15 cellular contexts compared by ENCODE assay signal in the genomic region with DNA sequence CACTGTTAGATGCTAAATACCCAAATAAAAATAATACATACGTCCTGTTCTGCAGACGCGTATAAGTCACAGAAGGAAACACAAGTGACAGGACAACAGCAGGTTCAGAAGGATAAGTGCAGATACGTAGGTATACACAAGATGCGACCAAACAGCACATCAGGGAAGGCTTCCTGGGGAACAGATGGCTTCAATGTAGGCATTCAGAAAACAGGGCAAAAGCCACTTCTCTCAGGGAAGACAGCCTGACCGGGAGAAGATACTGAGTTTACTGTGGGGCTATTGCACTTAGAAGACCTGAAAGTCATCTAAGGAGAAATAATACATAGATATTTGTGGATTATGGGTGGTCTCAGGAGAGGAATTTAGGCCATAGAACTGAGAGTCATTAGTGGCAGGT. TPM values are rescaled to one million over a fixed set of nuclear protein-coding genes. Genes with fewer than 3 reads are reported as not detected.
DNase-seq lines count a peak whose midpoint lies in the region; ATAC-seq and TF ChIP-seq lines count a peak whose summit lies in the region.
"Had no signal": no experiment of that assay in that cellular context is flagged by ENCODE, and none has a peak within 500 bp of the region (broad histone marks: within the 10 kb centered on the region; RNA-seq: fewer than 3 reads in every experiment).

No MANE protein-coding gene starts in this region.

- peak overlapping the region; percentile 93 for H3K4me3 ChIP-seq in GM12864 (ENCODE audit: low read depth, low read length)
- H3K4me3 ChIP-seq in right lobe of liver = peak overlapping the region in 1 of 3 donors; percentile 12

- peaks cover 5% of the 10 kb centered on the region for H3K36me3 Mint-ChIP-seq in activated naive CD8-positive, alpha-beta T cell treated with anti-CD3 and anti-CD28 coated beads for 36 hours
- H3K36me3 Mint-ChIP-seq in natural killer cell treated with Interleukin-12 subunit alpha and Interleukin-12 subunit beta and Interleukin-15 and Interleukin-18, amount 100 ng/mL, for 72 hours = peaks cover 34% of the 10 kb centered on the region

- no peaks in the 10 kb centered on the region for H3K27me3 ChIP-seq in right lobe of liver

- H3K4me3 Mint-ChIP-seq in activated naive CD8-positive, alpha-beta T cell treated with anti-CD3 and anti-CD28 coated beads for 36 hours = peak overlapping the region; percentile 25
- H3K4me3 Mint-ChIP-seq in natural killer cell treated with Interleukin-12 subunit alpha and Interleukin-12 subunit beta and Interleukin-15 and Interleukin-18, amount 100 ng/mL, for 72 hours = peak overlapping the region; percentile 91

- DNase-seq in NCI-H2171 treated with DMSO at 0.1 percent for 48 hours (lab: John Stamatoyannopoulos, UW) (peak; percentile 36), NCI-H2171 (lab: John Stamatoyannopoulos, UW) (no peak), GM12864 (ENCODE audit: low read depth) (no peak), right lobe of liver (no peak)
- DNase-seq in activated naive CD8-positive, alpha-beta T cell treated with anti-CD3 and anti-CD28 coated beads for 36 hours = no peak
- DNase-seq in natural killer cell treated with Interleukin-12 subunit alpha and Interleukin-12 subunit beta and Interleukin-15 and Interleukin-18, amount 100 ng/mL, for 72 hours (ENCODE audit: low spot score) = no peak
- DNase-seq: Caco-2; central memory CD4-positive, alpha-beta T cell; glutamatergic neuron; HCEC 1CT; NCI-H1694 treated with DMSO at 0.1 percent for 48 hours had no signal

- intact Hi-C loops in right lobe of liver (cut with DNase I) = no loop called here

- no peak for ATAC-seq in natural killer cell treated with Interleukin-12 subunit alpha and Interleukin-12 subunit beta and Interleukin-15 and Interleukin-18, amount 100 ng/mL, for 72 hours
- ATAC-seq in GM21576 (IDR thresholded peaks at IDR 0.05; ENCODE audit: unreplicated experiment) (no peak), GM21526 (IDR thresholded peaks at IDR 0.05; ENCODE audit: low FRiP score, unreplicated experiment) (no peak), right lobe of liver (no peak)

- no peak for TF ChIP-seq CTCF in GM12864 (IDR thresholded peaks at IDR 0.05; ENCODE audit: low read depth, low read length, missing control alignments)
- no peak for TF ChIP-seq CTCF in right lobe of liver (IDR thresholded peaks at IDR 0.05)

- H3K27me3 Mint-ChIP-seq in activated naive CD8-positive, alpha-beta T cell treated with anti-CD3 and anti-CD28 coated beads for 36 hours = peaks cover 4% of the 10 kb centered on the region
- no peaks in the 10 kb centered on the region for H3K27me3 Mint-ChIP-seq in natural killer cell treated with Interleukin-12 subunit alpha and Interleukin-12 subunit beta and Interleukin-15 and Interleukin-18, amount 100 ng/mL, for 72 hours

- peaks cover 25% of the 10 kb centered on the region for H3K4me1 Mint-ChIP-seq in activated naive CD8-positive, alpha-beta T cell treated with anti-CD3 and anti-CD28 coated beads for 36 hours
- H3K4me1 Mint-ChIP-seq in natural killer cell treated with Interleukin-12 subunit alpha and Interleukin-12 subunit beta and Interleukin-15 and Interleukin-18, amount 100 ng/mL, for 72 hours (ENCODE audit: low read depth in 2 of 2) = peaks cover 35 to 44% of the 10 kb centered on the region in 2 donors

- TF ChIP-seq POLR2A in right lobe of liver (IDR thresholded peaks at IDR 0.05) = no peak

- 51% methylated on average over 6 of the region's 6 CpGs for WGBS in right lobe of liver (ENCODE audit: insufficient coverage, low coverage, low lambda C conversion rate, missing lambda C conversion rate)

- no peak overlapping the region for H3K27ac ChIP-seq in right lobe of liver
- H3K27ac ChIP-seq: RWPE1 had no signal

- no peaks in the 10 kb centered on the region for H3K4me1 ChIP-seq in right lobe of liver
- H3K4me1 ChIP-seq: Caco-2 had no signal

- no peaks in the 10 kb centered on the region for H3K9me3 ChIP-seq in right lobe of liver
- H3K9me3 ChIP-seq: Caco-2 had no signal

- no peaks in the 10 kb centered on the region for H3K36me3 ChIP-seq in right lobe of liver

- no peaks in the 10 kb centered on the region for H3K9me3 Mint-ChIP-seq in activated naive CD8-positive, alpha-beta T cell treated with anti-CD3 and anti-CD28 coated beads for 36 hours
- H3K9me3 Mint-ChIP-seq in natural killer cell treated with Interleukin-12 subunit alpha and Interleukin-12 subunit beta and Interleukin-15 and Interleukin-18, amount 100 ng/mL, for 72 hours = no peaks in the 10 kb centered on the region

- H3K27ac Mint-ChIP-seq in activated naive CD8-positive, alpha-beta T cell treated with anti-CD3 and anti-CD28 coated beads for 36 hours = no peak overlapping the region
- peak overlapping the region; percentile 7 to 80 for H3K27ac Mint-ChIP-seq in natural killer cell treated with Interleukin-12 subunit alpha and Interleukin-12 subunit beta and Interleukin-15 and Interleukin-18, amount 100 ng/mL, for 72 hours

RNA-seq across cellular contexts. Expression of a gene that starts 1.9 kb away (rescaled TPM):
- total RNA-seq in activated naive CD8-positive, alpha-beta T cell treated with anti-CD3 and anti-CD28 coated beads for 36 hours = 10 to 100 TPM; 14.7 to 16.3 TPM
- total RNA-seq in natural killer cell treated with Interleukin-12 subunit alpha and Interleukin-12 subunit beta and Interleukin-15 and Interleukin-18, amount 100 ng/mL, for 72 hours = 100 to 1,000 TPM in 1 of 2 donors, 10 to 100 TPM in 1; 33.8 to 145 TPM
- 10 to 100 TPM; 10.0 to 74.8 (median 26.3) TPM for total RNA-seq in right lobe of liver
- total RNA-seq: Caco-2 had no signal

RNA-seq across cellular contexts. Expression of a gene that starts 4.2 kb away (rescaled TPM):
- total RNA-seq in activated naive CD8-positive, alpha-beta T cell treated with anti-CD3 and anti-CD28 coated beads for 36 hours = 1 to 10 TPM; 8.2 to 9.3 TPM
- total RNA-seq in natural killer cell treated with Interleukin-12 subunit alpha and Interleukin-12 subunit beta and Interleukin-15 and Interleukin-18, amount 100 ng/mL, for 72 hours = 10 to 100 TPM; 14.7 to 93.6 TPM
- total RNA-seq in right lobe of liver = 10 to 100 TPM in 5 of 6 experiments, 1 to 10 TPM in 1; 8.6 to 66.7 (median 23.0) TPM
- total RNA-seq: A172, Caco-2 had no signal
